ENCODE assay signal across 14 cellular contexts in the genomic region with DNA sequence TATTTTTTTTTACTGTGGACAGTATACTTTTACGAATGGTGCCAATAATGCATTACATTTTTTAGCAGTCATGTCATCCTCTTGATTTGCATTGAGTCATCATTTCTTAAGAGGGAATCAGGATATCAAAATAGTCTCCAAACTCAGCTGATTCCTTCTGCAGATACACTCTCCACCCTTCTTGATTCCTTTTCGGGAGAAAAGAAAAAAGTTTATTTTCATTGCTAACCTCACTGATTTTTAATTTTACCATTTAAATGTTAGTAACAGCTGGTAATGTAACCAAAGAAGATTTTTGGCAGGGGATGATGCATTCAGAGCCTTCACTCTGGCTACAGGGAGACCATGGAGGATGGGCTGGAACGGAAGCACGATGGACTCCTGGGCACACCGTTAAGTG. TPM values are rescaled to one million over a fixed set of nuclear protein-coding genes. Genes with fewer than 3 reads are reported as not detected.
DNase-seq lines count a peak whose midpoint lies in the region; ATAC-seq and TF ChIP-seq lines count a peak whose summit lies in the region.
"Had no signal": no experiment of that assay in that cellular context is flagged by ENCODE, and none has a peak within 500 bp of the region (broad histone marks: within the 10 kb centered on the region; RNA-seq: fewer than 3 reads in every experiment).

No MANE protein-coding gene starts in this region.

- ATAC-seq in GM19351 (IDR thresholded peaks at IDR 0.05; ENCODE audit: unreplicated experiment) (no peak), GM18519 (IDR thresholded peaks at IDR 0.05; ENCODE audit: low FRiP score, unreplicated experiment) (no peak)
- ATAC-seq: activated T-cell treated with anti-CD3 and anti-CD28 coated beads, Interleukin-2, amount 50 U/mL, for 72 hours; T-cell had no signal

- H3K9me3 ChIP-seq in A673 (ENCODE audit: low read depth, low read length, poor library complexity, severe bottlenecking) (no peaks in the 10 kb centered on the region), tibial artery (no peaks in the 10 kb centered on the region)
- H3K9me3 ChIP-seq: BE2C, upper lobe of left lung had no signal

- peak; percentile 26 for DNase-seq in A673 (ENCODE audit: low spot score)
- DNase-seq in HPDE6-E6E7 (ENCODE audit: extremely low spot score): peak; percentile 21
- peak; percentile 52 for DNase-seq in amniotic epithelial cell (ENCODE audit: low read depth)
- DNase-seq in fibroblast of villous mesenchyme (ENCODE audit: low read depth): peak; percentile 27
- DNase-seq in tibial artery: no peak
- DNase-seq in hippocampal formation (lab: John Stamatoyannopoulos, UW): no peak
- DNase-seq: activated CD4-positive, alpha-beta T cell treated with anti-CD3 and anti-CD28 coated beads, Interleukin-2, amount 10 ng/mL, durations not matched to agents 24 days and 14 days; activated T-cell treated with anti-CD3 and anti-CD28 coated beads, Interleukin-2, amount 50 U/mL, for 72 hours; BE2C; T-cell; upper lobe of left lung had no signal

- no peak for TF ChIP-seq CTCF in A673 (conservative IDR thresholded peaks at IDR 0.05; ENCODE audit: low read depth, low read length)
- no peak for TF ChIP-seq CTCF in fibroblast of villous mesenchyme (IDR thresholded peaks at IDR 0.05; ENCODE audit: insufficient read depth, low read depth, low read length)
- no peak for TF ChIP-seq CTCF in tibial artery (IDR thresholded peaks at IDR 0.05)

- no peak overlapping the region for H3K27ac ChIP-seq in A673 (ENCODE audit: low read depth, low read length, poor library complexity, severe bottlenecking)
- no peak overlapping the region for H3K27ac ChIP-seq in tibial artery
- H3K27ac ChIP-seq: upper lobe of left lung had no signal

- POLR2A ChIA-PET in A673 (lab: Charles Lee; ENCODE audit: low non-redundant PET): no interaction called here

- BruUV-seq in A673 (replicated peaks; lab: Mats Ljungman, UMichigan): no TSS peak

- H3K36me3 ChIP-seq in A673 (ENCODE audit: insufficient read depth, low read length, poor library complexity, severe bottlenecking) (no peaks in the 10 kb centered on the region), tibial artery (no peaks in the 10 kb centered on the region)
- H3K36me3 ChIP-seq: BE2C, upper lobe of left lung had no signal

- H3K27me3 ChIP-seq in A673 (replicated peaks; ENCODE audit: insufficient read depth, low read depth, low read length, poor library complexity): no peaks in the 10 kb centered on the region
- H3K27me3 ChIP-seq in tibial artery: no peaks in the 10 kb centered on the region
- H3K27me3 ChIP-seq: BE2C, upper lobe of left lung had no signal

- CTCF ChIA-PET in A673 (lab: Charles Lee): no interaction called here

- H3K4me3 ChIP-seq in A673 (ENCODE audit: low read depth, low read length, poor library complexity, severe bottlenecking): no peak overlapping the region
- no peak overlapping the region for H3K4me3 ChIP-seq in fibroblast of villous mesenchyme (ENCODE audit: low read depth, low read length)
- H3K4me3 ChIP-seq in tibial artery: no peak overlapping the region
- H3K4me3 ChIP-seq: upper lobe of left lung had no signal

- H3K4me1 ChIP-seq in A673 (ENCODE audit: insufficient read depth, low read length, poor library complexity, severe bottlenecking) (no peaks in the 10 kb centered on the region), tibial artery (no peaks in the 10 kb centered on the region)
- H3K4me1 ChIP-seq: upper lobe of left lung had no signal

- intact Hi-C loops in A673 (cut with micrococcal nuclease; ENCODE audit: unreplicated experiment): no loop called here
- intact Hi-C loops in tibial artery (cut with DNase I; ENCODE audit: low total_unique reads): loop anchor here (10.0 kb wide), 1 partner anchor 50 kb away; no protein-coding TSS in a partner anchor

RNA-seq across cellular contexts. Expression of gene MRPL42, which starts 47.5 kb away (rescaled TPM):
- 179 and 196 TPM in 2 replicates for total RNA-seq in A673 (2021)
- total RNA-seq in fibroblast of villous mesenchyme: 29.3 and 57.0 TPM in 2 replicates

RNA-seq across cellular contexts. Expression of gene SOCS2, which starts 57.6 kb away (rescaled TPM):
- total RNA-seq in A673 (2021): 1.3 and 1.6 TPM in 2 replicates
- 37.6 and 45.1 TPM in 2 replicates for total RNA-seq in fibroblast of villous mesenchyme
- total RNA-seq: G401 had no signal

Comparison
In these comparisons a context has a peak if more than half of its experiments do, and no peak if none do; other contexts are left out.
1. DNase-seq: peak in A673 (single experiment), HPDE6-E6E7 (single experiment), amniotic epithelial cell (single experiment) and fibroblast of villous mesenchyme (single experiment); none in tibial artery (0 of 2) and hippocampal formation (0 of 2).
2. RNA of gene SOCS2, which starts 57.6 kb away (total RNA-seq): 37.6 to 45.1 TPM in fibroblast of villous mesenchyme; 1.3 to 1.6 TPM in A673; every median in the first group is over 10 times any median in the second.